ENCODE assay signal across 17 cellular contexts in genomic region chr20:37077009-37077408, GRCh38. TPM values are rescaled to one million over a fixed set of nuclear protein-coding genes. Genes with fewer than 3 reads are reported as not detected.
DNase-seq lines count a peak whose midpoint lies in the region; ATAC-seq and TF ChIP-seq lines count a peak whose summit lies in the region.
"Had no signal": no experiment of that assay in that cellular context is flagged by ENCODE, and none has a peak within 500 bp of the region (broad histone marks: within the 10 kb centered on the region; RNA-seq: fewer than 3 reads in every experiment).

No MANE protein-coding gene starts in this region.

- ATAC-seq in IMR-90 (ENCODE audit: low read depth), result no peak
- no peak for ATAC-seq in central memory CD8-positive, alpha-beta T cell (replicated peaks; ENCODE audit: extremely low read depth, poor library complexity, severe bottlenecking)
- ATAC-seq in CD8-positive, alpha-beta T cell, result no peak

- H3K4me1 Mint-ChIP-seq in central memory CD8-positive, alpha-beta T cell, result peaks cover 25% of the 10 kb centered on the region
- H3K4me1 Mint-ChIP-seq in CD8-positive, alpha-beta T cell (ENCODE audit: low read depth), result peaks cover 39% of the 10 kb centered on the region

- POLR2A ChIA-PET in IMR-90 (lab: Charles Lee; ENCODE audit: unreplicated experiment), result no interaction called here
- POLR2A ChIA-PET in CD8-positive, alpha-beta T cell (lab: Charles Lee), result interaction anchor here (1.0 kb wide), 1 partner anchor 11 kb away, joined by 3 read pairs; no protein-coding TSS in a partner anchor

- H4K5ac ChIP-seq in IMR-90 (ENCODE audit: low read depth, low read length), result no peak overlapping the region

- H4K91ac ChIP-seq in IMR-90 (ENCODE audit: insufficient read depth, low read depth, low read length) (no peak overlapping the region), trophoblast cell (ENCODE audit: low read depth, low read length) (peak overlapping the region; percentile 24)

- in situ Hi-C loops in IMR-90 (cut with MboI; ENCODE audit: low sequenced_read_pairs), result no loop called here

- no peaks in the 10 kb centered on the region for H3K9me3 Mint-ChIP-seq in central memory CD8-positive, alpha-beta T cell
- no peaks in the 10 kb centered on the region for H3K9me3 Mint-ChIP-seq in CD8-positive, alpha-beta T cell
- H3K9me3 Mint-ChIP-seq: CD14-positive monocyte; CD4-positive, alpha-beta memory T cell had no signal

- H3K9me3 ChIP-seq in IMR-90 (ENCODE audit: control insufficient read depth, insufficient read depth, low read length) (0 out of 2 replicates have a peak, but pooled peaks cover 2% of the 10 kb centered on the region), trophoblast cell (ENCODE audit: insufficient read depth, low read depth, low read length) (no peaks in the 10 kb centered on the region)
- H3K9me3 ChIP-seq in CD8-positive, alpha-beta T cell (ENCODE audit: low read length), result no peaks in the 10 kb centered on the region
- H3K9me3 ChIP-seq: BE2C, Caco-2 had no signal

- H2AFZ ChIP-seq in IMR-90 (replicated peaks; ENCODE audit: low read length, poor library complexity), result no peak overlapping the region
- no peak overlapping the region for H2AFZ ChIP-seq in trophoblast cell (ENCODE audit: insufficient read depth, low read length, poor library complexity)

- H3K56ac ChIP-seq in IMR-90 (ENCODE audit: extremely low read depth, insufficient read depth, low read length), result no peak overlapping the region

- H4K12ac ChIP-seq in trophoblast cell (ENCODE audit: low read depth, low read length), result no peak overlapping the region

- CTCF ChIA-PET in IMR-90 (lab: Yijun Ruan, JAX), result interaction anchor here (0.6 kb wide), 1 partner anchor 245 kb away, joined by 5 read pairs; no protein-coding TSS in a partner anchor
- CTCF ChIA-PET in CD8-positive, alpha-beta T cell (lab: Charles Lee), result interaction anchor here (1.3 to 1.4 kb wide), 2 partner anchors 69 to 102 kb away, joined by 4 to 5 read pairs; no protein-coding TSS in a partner anchor

- H2BK12ac ChIP-seq in trophoblast cell (ENCODE audit: low read length), result no peak overlapping the region

- H3K18ac ChIP-seq in IMR-90 (ENCODE audit: low read depth, low read length) (no peak overlapping the region), trophoblast cell (ENCODE audit: low read length) (no peak overlapping the region)

- H4K20me1 ChIP-seq in IMR-90 (ENCODE audit: insufficient read depth, low read length), result no peaks in the 10 kb centered on the region
- H4K20me1 ChIP-seq: BLaER1 had no signal

- H3K9me1 ChIP-seq in IMR-90 (ENCODE audit: insufficient read depth, low read length), result no peaks in the 10 kb centered on the region

- no peaks in the 10 kb centered on the region for H3K27me3 Mint-ChIP-seq in central memory CD8-positive, alpha-beta T cell
- H3K27me3 Mint-ChIP-seq in CD8-positive, alpha-beta T cell (ENCODE audit: low read depth), result no peaks in the 10 kb centered on the region
- H3K27me3 Mint-ChIP-seq: CD4-positive, alpha-beta memory T cell; CD4-positive, CD25-positive, alpha-beta regulatory T cell had no signal

- intact Hi-C loops in IMR-90 (cut with micrococcal nuclease), result no loop called here
- intact Hi-C loops in CD8-positive, alpha-beta T cell (cut with DNase I, micrococcal nuclease), result no loop called here

- H2AK5ac ChIP-seq in IMR-90 (ENCODE audit: low read depth, low read length) (peak overlapping the region; percentile 37; the same call in 1 of the 2 replicates), trophoblast cell (ENCODE audit: low read length) (no peak overlapping the region)

- H3K27ac Mint-ChIP-seq in central memory CD8-positive, alpha-beta T cell (ENCODE audit: low read depth), result peak overlapping the region; percentile 59
- H3K27ac Mint-ChIP-seq in CD8-positive, alpha-beta T cell, result no peak overlapping the region

- no peak overlapping the region for H3K14ac ChIP-seq in IMR-90 (replicated peaks; ENCODE audit: low read depth, low read length)
- no peak overlapping the region for H3K14ac ChIP-seq in trophoblast cell (ENCODE audit: low read length)

- BruUV-seq in IMR-90 (replicated peaks; lab: Mats Ljungman, UMichigan), result no TSS peak

- H3K4me2 ChIP-seq in IMR-90 (ENCODE audit: low read depth, low read length) (no peak overlapping the region), trophoblast cell (ENCODE audit: low read length) (no peak overlapping the region)
- H3K4me2 ChIP-seq: BLaER1 had no signal

- no peak overlapping the region for H2BK5ac ChIP-seq in IMR-90 (ENCODE audit: low read depth, low read length, poor library complexity, severe bottlenecking)
- no peak overlapping the region for H2BK5ac ChIP-seq in trophoblast cell (ENCODE audit: low read depth, low read length, poor library complexity)

- no peak for TF ChIP-seq RAD21 in IMR-90 (IDR thresholded peaks at IDR 0.05; ENCODE audit: low read length)

- no peak for TF ChIP-seq CTCF in IMR-90 (conservative IDR thresholded peaks at IDR 0.05; ENCODE audit: low read depth, low read length)
- TF ChIP-seq CTCF in CD8-positive, alpha-beta T cell (IDR thresholded peaks at IDR 0.05), result no peak

- 100% methylated on average over 2 of the region's 8 CpGs; no CpG with 5 or more reads in 1 of the 2 experiments for WGBS in IMR-90 (ENCODE audit: extremely low coverage in 2 of 2, insufficient read length in 1 of 2), 2 experiments
- WGBS in trophoblast cell (ENCODE audit: extremely low coverage, insufficient coverage, insufficient read length), result no CpG with 5 or more reads among the region's 8 CpGs

- H3K27me3 ChIP-seq in IMR-90 (ENCODE audit: control insufficient read depth, insufficient read depth, low read length) (no peaks in the 10 kb centered on the region), trophoblast cell (ENCODE audit: insufficient read depth, low read length) (no peaks in the 10 kb centered on the region)
- no peaks in the 10 kb centered on the region for H3K27me3 ChIP-seq in CD8-positive, alpha-beta T cell (ENCODE audit: insufficient read depth, low read length)
- H3K27me3 ChIP-seq: BE2C, BLaER1 had no signal

- DNase-seq in IMR-90, result no peak
- no peak for DNase-seq in central memory CD8-positive, alpha-beta T cell (ENCODE audit: low spot score in 2 of 2)
- DNase-seq in trophoblast cell, result no peak
- no peak for DNase-seq in central memory CD4-positive, alpha-beta T cell
- DNase-seq in CD8-positive, alpha-beta T cell, result no peak
- DNase-seq: 8988T; ACHN; BE2C; C1 segment of cervical spinal cord; Calu3; CD4-positive, alpha-beta memory T cell; CD4-positive, CD25-positive, alpha-beta regulatory T cell; DMS79 treated with DMSO at 0.1 percent for 48 hours; GF-D8 had no signal

- H3K4me3 ChIP-seq in IMR-90 (ENCODE audit: insufficient read depth, low read depth, low read length) (no peak overlapping the region), trophoblast cell (ENCODE audit: low read depth, low read length) (no peak overlapping the region)
- H3K4me3 ChIP-seq in CD8-positive, alpha-beta T cell (ENCODE audit: low read depth, low read length), result no peak overlapping the region
- H3K4me3 ChIP-seq: BLaER1 had no signal

- H3K36me3 ChIP-seq in IMR-90 (ENCODE audit: control insufficient read depth, insufficient read depth, low read length) (0 out of 2 replicates have a peak, but pooled peaks cover 1% of the 10 kb centered on the region), trophoblast cell (ENCODE audit: control insufficient read depth in 1 of 2, insufficient read depth in 2 of 2, low read length in 2 of 2) (no peaks in the 10 kb centered on the region)
- H3K36me3 ChIP-seq in CD8-positive, alpha-beta T cell (ENCODE audit: insufficient read depth, low read length), result no peaks in the 10 kb centered on the region

- H3K4me1 ChIP-seq in IMR-90 (ENCODE audit: control insufficient read depth, insufficient read depth, low read length) (peaks cover 3% of the 10 kb centered on the region), trophoblast cell (ENCODE audit: control insufficient read depth in 1 of 2, insufficient read depth in 2 of 2, low read length in 2 of 2) (peaks cover 0 to 2% of the 10 kb centered on the region in 2 experiments)
- H3K4me1 ChIP-seq in CD8-positive, alpha-beta T cell (ENCODE audit: insufficient read depth, low read length), result peaks cover 11% of the 10 kb centered on the region
- H3K4me1 ChIP-seq: BE2C, BLaER1, Caco-2 had no signal

- TF ChIP-seq POLR2A in IMR-90 (IDR thresholded peaks at IDR 0.05; ENCODE audit: low read depth, low read length), result no peak

- no peak overlapping the region for H2BK120ac ChIP-seq in IMR-90 (ENCODE audit: low read depth, low read length)
- H2BK120ac ChIP-seq in trophoblast cell (ENCODE audit: insufficient read depth, low read length, poor library complexity), result peak overlapping the region; percentile 33

- no peak overlapping the region for H3K4ac ChIP-seq in IMR-90 (ENCODE audit: low read depth, low read length)
- no peak overlapping the region for H3K4ac ChIP-seq in trophoblast cell (ENCODE audit: low read depth, low read length)

- no peak overlapping the region for H3K4me3 Mint-ChIP-seq in central memory CD8-positive, alpha-beta T cell
- no peak overlapping the region for H3K4me3 Mint-ChIP-seq in CD8-positive, alpha-beta T cell
- H3K4me3 Mint-ChIP-seq: CD14-positive monocyte; CD4-positive, alpha-beta memory T cell; CD4-positive, CD25-positive, alpha-beta regulatory T cell had no signal

- H4K8ac ChIP-seq in IMR-90 (ENCODE audit: low read depth in 2 of 2, low read length in 2 of 2), result no peak overlapping the region
- peak overlapping the region; percentile 28 for H4K8ac ChIP-seq in trophoblast cell (ENCODE audit: low read depth, low read length)

- peaks cover 6% of the 10 kb centered on the region for H3K36me3 Mint-ChIP-seq in central memory CD8-positive, alpha-beta T cell (ENCODE audit: insufficient read depth)
- peaks cover 30% of the 10 kb centered on the region for H3K36me3 Mint-ChIP-seq in CD8-positive, alpha-beta T cell

- H2AK9ac ChIP-seq in IMR-90 (replicated peaks; ENCODE audit: low read depth, low read length, poor library complexity), result no peak overlapping the region

- H3K79me1 ChIP-seq in IMR-90 (ENCODE audit: low read depth in 1 of 2, low read length in 2 of 2), result peaks cover 24 to 55% of the 10 kb centered on the region in 2 experiments
- H3K79me1 ChIP-seq in trophoblast cell (ENCODE audit: low read length), result no peaks in the 10 kb centered on the region

- no peaks in the 10 kb centered on the region for H3K79me2 ChIP-seq in trophoblast cell (ENCODE audit: control insufficient read depth, insufficient read depth, low read length, poor library complexity)

- H2BK20ac ChIP-seq in IMR-90 (ENCODE audit: low read depth, low read length), result no peak overlapping the region; the same call in 1 of the 2 replicates

- H3K9ac ChIP-seq in IMR-90 (ENCODE audit: low read depth, low read length) (no peak overlapping the region), trophoblast cell (ENCODE audit: low read length) (no peak overlapping the region)
- H3K9ac ChIP-seq: BLaER1 had no signal

- H3K27ac ChIP-seq in IMR-90 (ENCODE audit: insufficient read depth, low read length) (0 out of 2 replicates have a peak overlapping the region, but pooled peaks have one; percentile 12), trophoblast cell (ENCODE audit: low read depth, low read length) (no peak overlapping the region)
- H3K27ac ChIP-seq in CD8-positive, alpha-beta T cell (ENCODE audit: low read depth, low read length), result no peak overlapping the region
- H3K27ac ChIP-seq: BLaER1 had no signal

- H3K23ac ChIP-seq in IMR-90 (ENCODE audit: low read depth, low read length) (no peak overlapping the region), trophoblast cell (ENCODE audit: low read length) (no peak overlapping the region)

- H2BK15ac ChIP-seq in IMR-90 (ENCODE audit: low read depth, low read length), result no peak overlapping the region

- dilution Hi-C loops in IMR-90 (cut with HindIII; ENCODE audit: low sequenced_read_pairs, unreplicated experiment), result no loop called here

RNA-seq across cellular contexts. Expression of gene RBL1, which starts 18.8 kb away (rescaled TPM):
- 7.5 and 10.8 TPM in 2 replicates for total RNA-seq in IMR-90 (2012; rRNA removed)
- polyA plus RNA-seq in IMR-90 (2012; rRNA removed), result 2.6 and 3.3 TPM in 2 replicates
- polyA plus RNA-seq in IMR-90 (2012; cell fraction: cytosol; rRNA removed), result 0.42 and 0.84 TPM in 2 replicates
- 1.9 TPM in 2 replicates for polyA plus RNA-seq in IMR-90 (2012; cell fraction: nucleus; rRNA removed; ENCODE audit: low replicate concordance)
- 3.1 and 3.8 TPM in 2 replicates for polyA plus RNA-seq in trophoblast cell (2013)
- 10 to 100 TPM; 29.6 to 32.6 TPM for total RNA-seq in CD8-positive, alpha-beta T cell
